Comparison of ENCODE assay signal across 9 cellular contexts in genomic region chr4:67699603-67700002, GRCh38. TPM values are rescaled to one million over a fixed set of nuclear protein-coding genes. Genes with fewer than 3 reads are reported as not detected.
DNase-seq lines count a peak whose midpoint lies in the region; ATAC-seq and TF ChIP-seq lines count a peak whose summit lies in the region.
"Had no signal": no experiment of that assay in that cellular context is flagged by ENCODE, and none has a peak within 500 bp of the region (broad histone marks: within the 10 kb centered on the region; RNA-seq: fewer than 3 reads in every experiment).

No MANE protein-coding gene starts in this region.

- TF ChIP-seq RAD21 in liver (IDR thresholded peaks at IDR 0.05): no peak

- peaks cover 0 to 4% of the 10 kb centered on the region in 2 donors for H3K9me3 Mint-ChIP-seq in activated naive CD4-positive, alpha-beta T cell treated with anti-CD3 and anti-CD28 coated beads, Interleukin-2, amount 50 U/mL, for 72 hours

- POLR2A ChIA-PET in HEK293T (lab: Yijun Ruan, JAX): interaction anchor here (1.6 kb wide), 1 partner anchor 154 kb away, joined by 5 read pairs; the partner anchor contains the start of gene CENPC

- H3K27me3 ChIP-seq in ACC112 (ENCODE audit: insufficient read depth, low read length) (no peaks in the 10 kb centered on the region), HAP-1 (ENCODE audit: low read depth) (no peaks in the 10 kb centered on the region), liver (ENCODE audit: control insufficient read depth in 4 of 4, insufficient read depth in 4 of 4, low read length in 3 of 4) (no peaks in the 10 kb centered on the region)

- peaks cover 75% of the 10 kb centered on the region for H3K79me2 ChIP-seq in ACC112 (ENCODE audit: control insufficient read depth, insufficient read depth, low read length, unreplicated experiment)

- no peak for TF ChIP-seq CTCF in liver (IDR thresholded peaks at IDR 0.05; ENCODE audit: low read depth, low read length, missing input control)

- CTCF ChIA-PET in HEK293T (lab: Yijun Ruan, JAX): no interaction called here

- no peak overlapping the region for H3K9ac ChIP-seq in liver (ENCODE audit: low read depth in 1 of 2, low read length in 2 of 2)

- DNase-seq in HAP-1 (ENCODE audit: low spot score in 2 of 2) (no peak), activated gamma-delta T cell treated with Interleukin-2 at 50 U/mL for 16 hours (no peak), HEK293T (ENCODE audit: extremely low spot score) (no peak), Right ventricle myocardium superior (no peak)
- DNase-seq in activated naive CD4-positive, alpha-beta T cell treated with anti-CD3 and anti-CD28 coated beads, Interleukin-2, amount 50 U/mL, for 72 hours (ENCODE audit: low spot score in 2 of 2): no peak

- in situ Hi-C loops in HAP-1 (cut with MboI; ENCODE audit: low sequenced_read_pairs): no loop called here

- H3K36me3 Mint-ChIP-seq in activated naive CD4-positive, alpha-beta T cell treated with anti-CD3 and anti-CD28 coated beads, Interleukin-2, amount 50 U/mL, for 72 hours: peaks cover 24 to 64% of the 10 kb centered on the region in 2 donors

- 93% methylated on average over 18 of the region's 18 CpGs for WGBS in liver

- peaks cover 20% of the 10 kb centered on the region for H3K4me1 ChIP-seq in ACC112 (ENCODE audit: control insufficient read depth, insufficient read depth, low read length, unreplicated experiment)
- H3K4me1 ChIP-seq in HAP-1: peaks cover 8% of the 10 kb centered on the region; the same call in 1 of the 2 replicates
- H3K4me1 ChIP-seq in liver (ENCODE audit: control insufficient read depth in 4 of 4, insufficient read depth in 4 of 4, low read length in 3 of 4): peaks cover 1 to 21% (median 13%) of the 10 kb centered on the region in 4 donors

- intact Hi-C loops in Right ventricle myocardium superior (cut with DNase I): loop anchor here (10.0 kb wide), 1 partner anchor 155 kb away; the partner anchor contains the start of gene CENPC

- H3K36me3 ChIP-seq in ACC112 (ENCODE audit: insufficient read depth, low read length) (peaks cover 11% of the 10 kb centered on the region), HAP-1 (replicated peaks) (peaks cover 8% of the 10 kb centered on the region; the same call in 1 of the 2 replicates), liver (ENCODE audit: control insufficient read depth in 4 of 4, insufficient read depth in 3 of 4, low read depth in 1 of 4, low read length in 3 of 4) (peaks cover 0 to 2% (median 0%) of the 10 kb centered on the region in 4 donors)

- no peaks in the 10 kb centered on the region for H3K9me3 ChIP-seq in HAP-1
- H3K9me3 ChIP-seq in liver (ENCODE audit: control insufficient read depth in 4 of 4, low read length in 3 of 4): no peaks in the 10 kb centered on the region

- peak overlapping the region; percentile 88 for H3K27ac Mint-ChIP-seq in activated naive CD4-positive, alpha-beta T cell treated with anti-CD3 and anti-CD28 coated beads, Interleukin-2, amount 50 U/mL, for 72 hours

- no peak overlapping the region for H2AFZ ChIP-seq in ACC112 (ENCODE audit: low read length, unreplicated experiment)

- ATAC-seq in activated naive CD4-positive, alpha-beta T cell treated with anti-CD3 and anti-CD28 coated beads, Interleukin-2, amount 50 U/mL, for 72 hours: no peak
- ATAC-seq in HG03135 (IDR thresholded peaks at IDR 0.05; ENCODE audit: unreplicated experiment) (no peak), Right ventricle myocardium superior (ENCODE audit: poor library complexity) (no peak)

- peak overlapping the region; percentile 89 for H3K4me3 ChIP-seq in ACC112 (ENCODE audit: low read depth, low read length)
- peak overlapping the region; percentile 82 for H3K4me3 ChIP-seq in HAP-1
- H3K4me3 ChIP-seq in liver (ENCODE audit: low read depth in 1 of 3, low read length in 3 of 3): peak overlapping the region; percentile 85 to 100 (median 96)

- peak overlapping the region; percentile 65; the same call in 1 of the 2 replicates for H3K27ac ChIP-seq in ACC112 (ENCODE audit: low read depth, low read length)
- no peak overlapping the region for H3K27ac ChIP-seq in liver (ENCODE audit: low read depth in 1 of 2, low read length in 2 of 2)

TF ChIP-seq in liver, 16 proteins besides CTCF, POLR2A, EP300 and RAD21 (continues in another document):
- TF ChIP-seq NR2F2 (IDR thresholded peaks at IDR 0.05): no peak
- no peak for TF ChIP-seq HNF4A (conservative IDR thresholded peaks at IDR 0.05)
- TF ChIP-seq FOXA1 (IDR thresholded peaks at IDR 0.05): no peak
- no peak for TF ChIP-seq GABPA (IDR thresholded peaks at IDR 0.05 in 1 of 2, conservative IDR thresholded peaks at IDR 0.05 in 1 of 2)
- TF ChIP-seq FOXA2 (IDR thresholded peaks at IDR 0.05): no peak
- no peak for TF ChIP-seq REST (IDR thresholded peaks at IDR 0.05)
- no peak for TF ChIP-seq MAX (IDR thresholded peaks at IDR 0.05)

TF ChIP-seq in HEK293T, 16 proteins besides CTCF, POLR2A, EP300 and RAD21:
- TF ChIP-seq NFRKB (IDR thresholded peaks at IDR 0.05): no peak
- no peak for TF ChIP-seq PKNOX1 (IDR thresholded peaks at IDR 0.05)
- no peak for TF ChIP-seq ARNT (IDR thresholded peaks at IDR 0.05)
- TF ChIP-seq SP1 (IDR thresholded peaks at IDR 0.05): no peak
- no peak for TF ChIP-seq CTBP1 (IDR thresholded peaks at IDR 0.05; ENCODE audit: borderline replicate concordance)
- no peak for TF ChIP-seq FOXK2 (IDR thresholded peaks at IDR 0.05)
- no peak for TF ChIP-seq TARDBP (IDR thresholded peaks at IDR 0.05)
- TF ChIP-seq SUZ12 (IDR thresholded peaks at IDR 0.05): no peak
- TF ChIP-seq LEF1 (IDR thresholded peaks at IDR 0.05; ENCODE audit: borderline replicate concordance): no peak
- TF ChIP-seq L3MBTL2 (conservative IDR thresholded peaks at IDR 0.05): no peak
- no peak for TF ChIP-seq BHLHE40 (IDR thresholded peaks at IDR 0.05; ENCODE audit: borderline replicate concordance)
- TF ChIP-seq FOXA1 (IDR thresholded peaks at IDR 0.05): no peak
- no peak for TF ChIP-seq ELF4 (IDR thresholded peaks at IDR 0.05)
- TF ChIP-seq FOXM1 (IDR thresholded peaks at IDR 0.05; ENCODE audit: borderline replicate concordance): no peak
- TF ChIP-seq ZNF384 (IDR thresholded peaks at IDR 0.05): no peak
- no peak for TF ChIP-seq HDGF (IDR thresholded peaks at IDR 0.05; ENCODE audit: borderline replicate concordance)

RNA-seq across cellular contexts. Expression of gene UBA6, which starts 1.4 kb away (rescaled TPM):
- 10 to 100 TPM; 90.0 to 94.6 TPM for total RNA-seq in activated naive CD4-positive, alpha-beta T cell treated with anti-CD3 and anti-CD28 coated beads, Interleukin-2, amount 50 U/mL, for 72 hours
- 100 to 1,000 TPM in 1 of 2 donors, 10 to 100 TPM in 1; 19.0 to 122 TPM for total RNA-seq in liver
- polyA plus RNA-seq in liver: 1 to 10 TPM; 8.4 TPM
- 20.5 TPM for total RNA-seq in Right ventricle myocardium superior

RNA-seq across cellular contexts. Expression of gene GNRHR, which starts 54.6 kb away (rescaled TPM):
- not detected for total RNA-seq in activated naive CD4-positive, alpha-beta T cell treated with anti-CD3 and anti-CD28 coated beads, Interleukin-2, amount 50 U/mL, for 72 hours
- total RNA-seq in liver (not detected), Right ventricle myocardium superior (not detected)
- polyA plus RNA-seq in liver: under 1 TPM in 1 of 2 donors, not detected in 1; 0.15 TPM
- total RNA-seq: posterior vena cava had no signal
